In genomic region chr7:43758029-43758860, GRCh38 we compare ENCODE assay signal across 8 cellular contexts. TPM values are rescaled to one million over a fixed set of nuclear protein-coding genes. Genes with fewer than 3 reads are reported as not detected.
A peak's percentile ranks its signal among the peaks of the same experiment; 100 is the strongest.
DNase-seq lines count a peak whose midpoint lies in the region; ATAC-seq and TF ChIP-seq lines count a peak whose summit lies in the region.

Gene BLVRA (plus strand): TSS chr7:43758680. CDS start chr7:43771159, 12,479 bp downstream.

- H3K79me1 ChIP-seq in neuronal stem cell (ENCODE audit: low read depth, low read length) = no peaks in the 10 kb centered on the region

- H3K27ac ChIP-seq in AG04450 (ENCODE audit: low read depth, low read length) (no peak within 1 kb of the TSS), neuronal stem cell (replicated peaks; ENCODE audit: low read length) (no peak within 1 kb of the TSS), substantia nigra (ENCODE audit: low read depth, low read length, poor library complexity, severe bottlenecking) (peak within 1 kb of the TSS; percentile 17)

- H3K4me3 ChIP-seq in AG04450 (ENCODE audit: low read depth, low read length) = peak within 1 kb of the TSS; percentile 72
- peak within 1 kb of the TSS; percentile 54 to 89 for H3K4me3 ChIP-seq in neuronal stem cell (ENCODE audit: low read length in 2 of 2)

- no peaks in the 10 kb centered on the region for H3K36me3 ChIP-seq in neuronal stem cell (replicated peaks in 1 of 2; ENCODE audit: control insufficient read depth in 2 of 2, insufficient read depth in 2 of 2, low read length in 2 of 2)

- DNase-seq in AG04450 (ENCODE audit: low read depth, low spot score) (no peak), RKO (ENCODE audit: low spot score) (peak; percentile 35), activated gamma-delta T cell (lab: John Stamatoyannopoulos, UW) (peak; percentile 54), foreskin melanocyte (peak; percentile 9), neuronal stem cell (ENCODE audit: low spot score) (peak; percentile 61), substantia nigra (lab: John Stamatoyannopoulos, UW) (peak in 32 of 49 donors; percentile 4 to 82 (median 32))

- H4K8ac ChIP-seq in neuronal stem cell (ENCODE audit: low read depth, low read length) = peak within 1 kb of the TSS; percentile 84

- peaks cover 2 to 4% of the 10 kb centered on the region in 2 donors for H3K4me1 ChIP-seq in neuronal stem cell (ENCODE audit: control insufficient read depth in 2 of 2, insufficient read depth in 1 of 2, low read depth in 1 of 2, low read length in 2 of 2)

- peak within 1 kb of the TSS; percentile 100 for H3K14ac ChIP-seq in neuronal stem cell (ENCODE audit: low read length)

- H2BK15ac ChIP-seq in neuronal stem cell (ENCODE audit: low read length) = peak within 1 kb of the TSS; percentile 35

- peak; percentile 76 for ATAC-seq in HG03066 (IDR thresholded peaks at IDR 0.05; ENCODE audit: low read depth, unreplicated experiment)

- POLR2A ChIA-PET in AG04450 (lab: Yijun Ruan, JAX) = interaction anchor here (0.7 to 1.1 kb wide), 2 partner anchors 29 to 33 kb away, joined by 3 to 5 read pairs; partner anchors contain the start of gene COA1

- peak; percentile 55 for TF ChIP-seq POLR2A in GM18526 (IDR thresholded peaks at IDR 0.05; ENCODE audit: extremely low read depth, insufficient read length)

- peak within 1 kb of the TSS; percentile 94 for H3K23ac ChIP-seq in neuronal stem cell (ENCODE audit: low read depth, low read length, poor library complexity)

- CTCF ChIA-PET in AG04450 (lab: Charles Lee) = interaction anchor here (1.4 kb wide), 1 partner anchor 176 kb away, joined by 5 read pairs; the partner anchor contains the start of gene STK17A

- H3K18ac ChIP-seq in neuronal stem cell (ENCODE audit: low read length) = peak within 1 kb of the TSS; percentile 98

- peak within 1 kb of the TSS; percentile 58 for H2BK5ac ChIP-seq in neuronal stem cell (ENCODE audit: low read length)

- H3K4me2 ChIP-seq in neuronal stem cell (ENCODE audit: insufficient read depth, low read length, poor library complexity, severe bottlenecking) = peak within 1 kb of the TSS; percentile 92

- no peak for TF ChIP-seq CTCF in AG04450 (IDR thresholded peaks at IDR 0.05; ENCODE audit: low read depth, low read length)

- H2BK12ac ChIP-seq in neuronal stem cell (ENCODE audit: low read length) = peak within 1 kb of the TSS; percentile 50

- WGBS in neuronal stem cell (ENCODE audit: extremely low coverage in 2 of 2, insufficient read length in 2 of 2, insufficient replicate concordance in 1 of 2), 2 donors = no CpG with 5 or more reads among the region's 72 CpGs

- H3K9ac ChIP-seq in neuronal stem cell (ENCODE audit: low read depth, low read length, poor library complexity) = peak within 1 kb of the TSS; percentile 97

- H3K27me3 ChIP-seq in AG04450 (ENCODE audit: control insufficient read depth, insufficient read depth, low read length) (no peaks in the 10 kb centered on the region), neuronal stem cell (ENCODE audit: control insufficient read depth in 3 of 3, insufficient read depth in 3 of 3, low read depth in 1 of 3, low read length in 3 of 3) (peaks cover 0 to 41% (median 11%) of the 10 kb centered on the region in 3 experiments)

- H2AK5ac ChIP-seq in neuronal stem cell (ENCODE audit: low read depth, low read length) = no peak within 1 kb of the TSS

- H3K9me3 ChIP-seq in AG04450 (ENCODE audit: control insufficient read depth, insufficient read depth, low read length) (no peaks in the 10 kb centered on the region), neuronal stem cell (replicated peaks in 1 of 2; ENCODE audit: control insufficient read depth in 2 of 2, insufficient read depth in 1 of 2, low read depth in 1 of 2, low read length in 2 of 2) (no peaks in the 10 kb centered on the region)

- H2BK120ac ChIP-seq in neuronal stem cell (ENCODE audit: low read depth, low read length) = no peak within 1 kb of the TSS

- no peak within 1 kb of the TSS for H4K91ac ChIP-seq in neuronal stem cell (ENCODE audit: low read depth, low read length, poor library complexity)

- peak within 1 kb of the TSS; percentile 89 for H3K4ac ChIP-seq in neuronal stem cell (ENCODE audit: low read length)

- peak within 1 kb of the TSS; percentile 99 for H2AFZ ChIP-seq in neuronal stem cell (ENCODE audit: low read length)

RNA-seq across cellular contexts. Expression of gene BLVRA, which starts in this region (rescaled TPM):
- polyA plus RNA-seq in AG04450 (2011; rRNA removed) = 50.3 and 58.7 TPM in 2 replicates
- 16.4 and 17.9 TPM in 2 replicates for polyA minus RNA-seq in AG04450 (2011; rRNA and poly(A)+ RNA removed)
- 33.7 TPM for polyA plus RNA-seq in neuronal stem cell (2013, experiment 1 of 2)
- 34.5 TPM for polyA plus RNA-seq in neuronal stem cell (2013, experiment 2 of 2)
